9 cellular contexts compared by ENCODE assay signal in the genomic region with DNA sequence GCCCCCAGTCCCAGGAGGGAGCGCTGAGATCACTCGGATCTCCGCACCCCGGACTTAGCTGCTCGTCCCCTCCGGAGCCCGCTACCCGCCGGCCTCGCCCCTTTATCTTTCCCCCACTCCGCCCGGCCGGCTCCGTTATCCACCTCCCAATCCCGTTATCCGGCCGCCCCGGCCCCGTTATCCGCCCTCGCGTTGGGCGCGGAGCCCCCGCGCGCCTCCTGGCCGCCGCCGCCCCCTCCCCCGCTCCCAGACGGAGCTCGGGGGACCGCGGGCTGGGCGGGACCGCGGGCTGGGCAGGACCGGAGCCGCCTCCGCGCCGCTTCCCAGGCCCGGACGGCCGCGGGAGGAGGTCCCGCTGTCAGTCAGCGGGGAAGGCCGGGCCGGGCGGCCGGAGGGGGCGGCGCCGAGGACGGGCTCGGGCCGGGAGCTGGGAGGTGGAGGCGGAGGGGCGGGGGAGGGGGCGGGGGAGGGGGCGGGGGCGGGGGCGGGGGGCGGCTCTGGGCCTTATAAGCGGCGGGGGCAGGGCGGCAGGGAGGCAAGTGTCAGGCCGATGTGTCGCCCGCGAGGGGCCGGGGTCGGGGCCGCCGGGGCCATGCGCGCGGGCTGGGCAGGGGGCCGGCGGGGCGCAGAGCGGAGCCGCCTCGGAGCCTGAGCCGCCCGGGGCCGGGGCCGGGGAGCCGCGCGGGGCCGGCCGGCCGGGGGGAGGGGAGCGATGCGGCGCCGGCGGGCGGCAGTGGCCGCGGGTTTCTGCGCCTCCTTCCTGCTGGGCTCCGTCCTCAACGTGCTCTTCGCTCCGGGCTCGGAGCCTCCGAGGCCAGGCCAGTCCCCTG. TPM values are rescaled to one million over a fixed set of nuclear protein-coding genes. Genes with fewer than 3 reads are reported as not detected.
A peak's percentile ranks its signal among the peaks of the same experiment; 100 is the strongest.
DNase-seq lines count a peak whose midpoint lies in the region; ATAC-seq lines count a peak whose summit lies in the region.
"Had no signal": no experiment of that assay in that cellular context is flagged by ENCODE, and none has a peak within 500 bp of the region (broad histone marks: within the 10 kb centered on the region; RNA-seq: fewer than 3 reads in every experiment).

A gene with protein sequence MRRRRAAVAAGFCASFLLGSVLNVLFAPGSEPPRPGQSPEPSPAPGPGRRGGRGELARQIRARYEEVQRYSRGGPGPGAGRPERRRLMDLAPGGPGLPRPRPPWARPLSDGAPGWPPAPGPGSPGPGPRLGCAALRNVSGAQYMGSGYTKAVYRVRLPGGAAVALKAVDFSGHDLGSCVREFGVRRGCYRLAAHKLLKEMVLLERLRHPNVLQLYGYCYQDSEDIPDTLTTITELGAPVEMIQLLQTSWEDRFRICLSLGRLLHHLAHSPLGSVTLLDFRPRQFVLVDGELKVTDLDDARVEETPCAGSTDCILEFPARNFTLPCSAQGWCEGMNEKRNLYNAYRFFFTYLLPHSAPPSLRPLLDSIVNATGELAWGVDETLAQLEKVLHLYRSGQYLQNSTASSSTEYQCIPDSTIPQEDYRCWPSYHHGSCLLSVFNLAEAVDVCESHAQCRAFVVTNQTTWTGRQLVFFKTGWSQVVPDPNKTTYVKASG (plus strand): TSS at position 534 of the 830 bp plus-strand sequence. CDS start 179 bp downstream, at position 713.

- H3K4me1 ChIP-seq in HAP-1 (peaks cover 2% of the 10 kb centered on the region; the same call in 1 of the 2 replicates), neuron (ENCODE audit: insufficient read depth, low read length) (peaks cover 60% of the 10 kb centered on the region)

- H3K27me3 Mint-ChIP-seq in activated naive CD8-positive, alpha-beta T cell treated with anti-CD3 and anti-CD28 coated beads, Interleukin-2, amount 50 U/mL, for 24 hours: peaks cover 63% of the 10 kb centered on the region

- H3K36me3 Mint-ChIP-seq in activated naive CD8-positive, alpha-beta T cell treated with anti-CD3 and anti-CD28 coated beads, Interleukin-2, amount 50 U/mL, for 24 hours (ENCODE audit: low read depth): no peaks in the 10 kb centered on the region

- in situ Hi-C loops in HAP-1 (cut with MboI; ENCODE audit: low sequenced_read_pairs): no loop called here

- peak within 1 kb of the TSS; percentile 85 for H2AFZ ChIP-seq in neuron (ENCODE audit: low read depth, low read length)

- H3K4me1 Mint-ChIP-seq in activated naive CD8-positive, alpha-beta T cell treated with anti-CD3 and anti-CD28 coated beads, Interleukin-2, amount 50 U/mL, for 24 hours: peaks cover 7% of the 10 kb centered on the region

- intact Hi-C loops in Right ventricle myocardium inferior (cut with DNase I): loop anchor here (5.0 kb wide), 2 partner anchors 35 to 100 kb away; no protein-coding TSS in a partner anchor

- H3K9me3 ChIP-seq in HAP-1: no peaks in the 10 kb centered on the region
- no peaks in the 10 kb centered on the region for H3K9me3 ChIP-seq in neuron (ENCODE audit: low read length)

- no peak within 1 kb of the TSS for H3K27ac Mint-ChIP-seq in activated naive CD8-positive, alpha-beta T cell treated with anti-CD3 and anti-CD28 coated beads, Interleukin-2, amount 50 U/mL, for 24 hours

- H3K4me3 Mint-ChIP-seq in activated naive CD8-positive, alpha-beta T cell treated with anti-CD3 and anti-CD28 coated beads, Interleukin-2, amount 50 U/mL, for 24 hours: peak within 1 kb of the TSS; percentile 63

- H3K9me3 Mint-ChIP-seq in activated naive CD8-positive, alpha-beta T cell treated with anti-CD3 and anti-CD28 coated beads, Interleukin-2, amount 50 U/mL, for 24 hours: no peaks in the 10 kb centered on the region

- H3K4me3 ChIP-seq in HAP-1 (peak within 1 kb of the TSS; percentile 47), neuron (ENCODE audit: low read length) (peak within 1 kb of the TSS; percentile 68)

- ATAC-seq in activated naive CD8-positive, alpha-beta T cell treated with anti-CD3 and anti-CD28 coated beads, Interleukin-2, amount 50 U/mL, for 24 hours: peak; percentile 16
- peak; percentile 89 for ATAC-seq in Right ventricle myocardium inferior

- H3K27me3 ChIP-seq in HAP-1 (ENCODE audit: low read depth) (peaks cover 4% of the 10 kb centered on the region; the same call in 1 of the 2 replicates), neuron (ENCODE audit: insufficient read depth, low read length) (no peaks in the 10 kb centered on the region)

- H3K36me3 ChIP-seq in HAP-1 (replicated peaks): no peaks in the 10 kb centered on the region
- no peaks in the 10 kb centered on the region for H3K36me3 ChIP-seq in neuron (ENCODE audit: insufficient read depth, low read length)

- peak; percentile 32 for DNase-seq in NCI-H1436 (lab: John Stamatoyannopoulos, UW)
- DNase-seq in NCI-H1436 treated with DMSO at 0.1 percent for 48 hours (lab: John Stamatoyannopoulos, UW): no peak
- DNase-seq in HAP-1 (ENCODE audit: low spot score in 2 of 2): peak; percentile 57 to 86
- peak; percentile 74 for DNase-seq in NCI-H2227 treated with DMSO at 0.1 percent for 48 hours (lab: John Stamatoyannopoulos, UW)
- peak; percentile 5 for DNase-seq in activated naive CD8-positive, alpha-beta T cell treated with anti-CD3 and anti-CD28 coated beads, Interleukin-2, amount 50 U/mL, for 24 hours
- DNase-seq in Right ventricle myocardium inferior (ENCODE audit: missing footprints): peak; percentile 93
- DNase-seq in GF-D8 (lab: John Stamatoyannopoulos, UW): no peak
- DNase-seq: DND-41 had no signal

RNA-seq across cellular contexts. Expression of the gene that starts here (rescaled TPM):
- total RNA-seq in Right ventricle myocardium inferior: 114 TPM

Comparison
In these comparisons a context has a peak if more than half of its experiments do, and no peak if none do; other contexts are left out.
1. DNase-seq: peak in NCI-H1436 (single experiment), HAP-1 (2 of 2), NCI-H2227 treated with DMSO at 0.1 percent for 48 hours (single experiment), activated naive CD8-positive, alpha-beta T cell treated with anti-CD3 and anti-CD28 coated beads, Interleukin-2, amount 50 U/mL, for 24 hours (single experiment) and Right ventricle myocardium inferior (single experiment); none in NCI-H1436 treated with DMSO at 0.1 percent for 48 hours (single experiment) and GF-D8 (single experiment).